In genomic region chr2:232697807-232698110, GRCh38 we compare ENCODE assay signal across 8 cellular contexts. TPM values are rescaled to one million over a fixed set of nuclear protein-coding genes. Genes with fewer than 3 reads are reported as not detected.
DNase-seq lines count a peak whose midpoint lies in the region; ATAC-seq and TF ChIP-seq lines count a peak whose summit lies in the region.

No MANE protein-coding gene starts in this region.

- no peaks in the 10 kb centered on the region for H3K27me3 ChIP-seq in upper lobe of right lung

- peak overlapping the region; percentile 99 for H3K4me3 ChIP-seq in upper lobe of right lung

- no peak for ATAC-seq in memory B cell (ENCODE audit: low read depth)
- ATAC-seq in upper lobe of right lung = no peak

- no TSS peak for BruUV-seq in MCF 10A (replicated peaks; lab: Mats Ljungman, UMichigan)

- H3K27ac ChIP-seq in upper lobe of right lung = peak overlapping the region; percentile 90

- H3K9me3 ChIP-seq in upper lobe of right lung = no peaks in the 10 kb centered on the region

- H3K4me1 Mint-ChIP-seq in MCF 10A (ENCODE audit: insufficient read depth, unreplicated experiment) (peaks cover 26% of the 10 kb centered on the region), memory B cell (peaks cover 26% of the 10 kb centered on the region)

- CTCF ChIA-PET in MCF 10A (lab: Yijun Ruan, JAX) = no interaction called here

- H3K4me1 ChIP-seq in upper lobe of right lung = peaks cover 31% of the 10 kb centered on the region

- TF ChIP-seq CTCF in MCF 10A (IDR thresholded peaks at IDR 0.05; ENCODE audit: unreplicated experiment) (no peak), upper lobe of right lung (IDR thresholded peaks at IDR 0.05) (no peak)

- H3K27me3 Mint-ChIP-seq in MCF 10A (ENCODE audit: insufficient read depth, unreplicated experiment) (no peaks in the 10 kb centered on the region), memory B cell (no peaks in the 10 kb centered on the region)

- H3K9me3 Mint-ChIP-seq in MCF 10A (ENCODE audit: unreplicated experiment) = no peaks in the 10 kb centered on the region
- peaks cover 4% of the 10 kb centered on the region for H3K9me3 Mint-ChIP-seq in memory B cell

- H3K36me3 Mint-ChIP-seq in MCF 10A (ENCODE audit: insufficient read depth, unreplicated experiment) (peaks cover 19% of the 10 kb centered on the region), memory B cell (peaks cover 5% of the 10 kb centered on the region)

- H3K27ac Mint-ChIP-seq in MCF 10A (ENCODE audit: low read depth, unreplicated experiment) (peak overlapping the region; percentile 93), memory B cell (peak overlapping the region; percentile 85)

- DNase-seq in DMS 273 (lab: John Stamatoyannopoulos, UW; ENCODE audit: unreplicated experiment) (peak; percentile 72), DMS 273 treated with DMSO at 0.1 percent for 48 hours (lab: John Stamatoyannopoulos, UW) (no peak), HuH-7.5 (ENCODE audit: low spot score) (peak; percentile 23), MCF 10A (ENCODE audit: unreplicated experiment) (no peak), memory B cell (ENCODE audit: low spot score in 2 of 2) (no peak), upper lobe of right lung (no peak), NCI-H774 (lab: John Stamatoyannopoulos, UW) (no peak), Ammon's horn (ENCODE audit: low spot score) (no peak)

- peak overlapping the region; percentile 95 for H3K4me3 Mint-ChIP-seq in MCF 10A (ENCODE audit: unreplicated experiment)
- peak overlapping the region; percentile 91 for H3K4me3 Mint-ChIP-seq in memory B cell

- intact Hi-C loops in MCF 10A (cut with micrococcal nuclease) (loop anchor here (2.0 kb wide), 1 partner anchor 91 kb away; no protein-coding TSS in a partner anchor), upper lobe of right lung (cut with DNase I) (no loop called here)

- POLR2A ChIA-PET in MCF 10A (lab: Yijun Ruan, JAX) = interaction anchor here (0.8 to 2.7 kb wide), 11 partner anchors 9 to 554 kb away, joined by 3 to 5 read pairs (median 3); partner anchors contain the start of genes ATG16L1, EFHD1, EIF4E2 and TIGD1

- H3K36me3 ChIP-seq in upper lobe of right lung = no peaks in the 10 kb centered on the region

RNA-seq across cellular contexts. Expression of gene GIGYF2, which starts 0.6 kb away (rescaled TPM):
- total RNA-seq in MCF 10A (2022) (71.1 and 90.3 TPM in 2 replicates), upper lobe of right lung (70.5 TPM)

Comparison
In these comparisons a context has a peak if more than half of its experiments do, and no peak if none do; other contexts are left out.
1. DNase-seq: peak in DMS 273 (single experiment) and HuH-7.5 (single experiment); none in DMS 273 treated with DMSO at 0.1 percent for 48 hours (single experiment), MCF 10A (single experiment), memory B cell (0 of 2), upper lobe of right lung (single experiment), NCI-H774 (single experiment) and Ammon's horn (single experiment).